ENCODE assay signal across 15 cellular contexts in genomic region chr14:49483266-49483665, GRCh38.
DNase-seq lines count a peak whose midpoint lies in the region; ATAC-seq lines count a peak whose summit lies in the region.
"Had no signal": no experiment of that assay in that cellular context is flagged by ENCODE, and none has a peak within 500 bp of the region (broad histone marks: within the 10 kb centered on the region; RNA-seq: fewer than 3 reads in every experiment).

No MANE protein-coding gene starts in this region.

- H3K27ac Mint-ChIP-seq in activated CD4-positive, alpha-beta T cell treated with anti-CD3 and anti-CD28 coated beads, Interleukin-2, amount 10 ng/mL, durations not matched to agents 7 days and 5 days, result peak overlapping the region; percentile 48
- no peak overlapping the region for H3K27ac Mint-ChIP-seq in stimulated activated naive B cell treated with anti-CD40 and anti-IgM and Interleukin-4, amounts not matched to agents 10 μg/mL and 1 μg/mL and 100 μg/mL, for 72 hours
- H3K27ac Mint-ChIP-seq in effector memory CD8-positive, alpha-beta T cell, result no peak overlapping the region
- H3K27ac Mint-ChIP-seq: activated CD8-positive, alpha-beta T cell treated with anti-CD3 and anti-CD28 coated beads, Interleukin-2, amount 10 ng/mL, durations not matched to agents 7 days and 5 days; activated naive CD8-positive, alpha-beta T cell treated with anti-CD3 and anti-CD28 coated beads, Interleukin-2, amount 10 ng/mL, durations not matched to agents 7 days and 5 days; dendritic cell treated with granulocyte-macrophage colony-stimulating factor and Interleukin-4, amounts not matched to agents 40 ng/mL and 50 ng/mL, for 4 days had no signal

- POLR2A ChIA-PET in activated CD4-positive, alpha-beta T cell treated with anti-CD3 and anti-CD28 coated beads, Interleukin-2, amount 10 ng/mL, durations not matched to agents 7 days and 5 days (lab: Charles Lee), result no interaction called here

- H3K9me3 Mint-ChIP-seq in activated CD4-positive, alpha-beta T cell treated with anti-CD3 and anti-CD28 coated beads, Interleukin-2, amount 10 ng/mL, durations not matched to agents 7 days and 5 days, result peaks cover 6% of the 10 kb centered on the region
- H3K9me3 Mint-ChIP-seq in stimulated activated naive B cell treated with anti-CD40 and anti-IgM and Interleukin-4, amounts not matched to agents 10 μg/mL and 1 μg/mL and 100 μg/mL, for 72 hours, result peaks cover 5 to 7% of the 10 kb centered on the region in 2 donors
- H3K9me3 Mint-ChIP-seq in effector memory CD8-positive, alpha-beta T cell, result no peaks in the 10 kb centered on the region

- CTCF ChIA-PET in activated CD4-positive, alpha-beta T cell treated with anti-CD3 and anti-CD28 coated beads, Interleukin-2, amount 10 ng/mL, durations not matched to agents 7 days and 5 days (lab: Charles Lee), result no interaction called here

- H3K4me1 Mint-ChIP-seq in activated CD4-positive, alpha-beta T cell treated with anti-CD3 and anti-CD28 coated beads, Interleukin-2, amount 10 ng/mL, durations not matched to agents 7 days and 5 days, result peaks cover 16% of the 10 kb centered on the region
- H3K4me1 Mint-ChIP-seq in stimulated activated naive B cell treated with anti-CD40 and anti-IgM and Interleukin-4, amounts not matched to agents 10 μg/mL and 1 μg/mL and 100 μg/mL, for 72 hours, result peaks cover 4 to 11% of the 10 kb centered on the region in 2 donors
- H3K4me1 Mint-ChIP-seq in effector memory CD8-positive, alpha-beta T cell (ENCODE audit: low read depth in 2 of 2), result peaks cover 0 to 5% of the 10 kb centered on the region in 2 donors

- H3K27me3 Mint-ChIP-seq in activated CD4-positive, alpha-beta T cell treated with anti-CD3 and anti-CD28 coated beads, Interleukin-2, amount 10 ng/mL, durations not matched to agents 7 days and 5 days, result peaks cover 8% of the 10 kb centered on the region
- peaks cover 0 to 3% of the 10 kb centered on the region in 2 donors for H3K27me3 Mint-ChIP-seq in stimulated activated naive B cell treated with anti-CD40 and anti-IgM and Interleukin-4, amounts not matched to agents 10 μg/mL and 1 μg/mL and 100 μg/mL, for 72 hours
- peaks cover 33 to 35% of the 10 kb centered on the region in 2 donors for H3K27me3 Mint-ChIP-seq in effector memory CD8-positive, alpha-beta T cell
- H3K27me3 Mint-ChIP-seq: dendritic cell treated with granulocyte-macrophage colony-stimulating factor and Interleukin-4, amounts not matched to agents 40 ng/mL and 50 ng/mL, for 4 days had no signal

- H3K36me3 Mint-ChIP-seq in activated CD4-positive, alpha-beta T cell treated with anti-CD3 and anti-CD28 coated beads, Interleukin-2, amount 10 ng/mL, durations not matched to agents 7 days and 5 days (ENCODE audit: low read depth), result peaks cover 2% of the 10 kb centered on the region
- H3K36me3 Mint-ChIP-seq in stimulated activated naive B cell treated with anti-CD40 and anti-IgM and Interleukin-4, amounts not matched to agents 10 μg/mL and 1 μg/mL and 100 μg/mL, for 72 hours, result no peaks in the 10 kb centered on the region
- no peaks in the 10 kb centered on the region for H3K36me3 Mint-ChIP-seq in effector memory CD8-positive, alpha-beta T cell (ENCODE audit: insufficient read depth)

- no peak overlapping the region for H3K4me3 Mint-ChIP-seq in activated CD4-positive, alpha-beta T cell treated with anti-CD3 and anti-CD28 coated beads, Interleukin-2, amount 10 ng/mL, durations not matched to agents 7 days and 5 days
- peak overlapping the region in 1 of 2 donors; percentile 25 for H3K4me3 Mint-ChIP-seq in stimulated activated naive B cell treated with anti-CD40 and anti-IgM and Interleukin-4, amounts not matched to agents 10 μg/mL and 1 μg/mL and 100 μg/mL, for 72 hours
- no peak overlapping the region for H3K4me3 Mint-ChIP-seq in effector memory CD8-positive, alpha-beta T cell
- H3K4me3 Mint-ChIP-seq: activated CD8-positive, alpha-beta T cell treated with anti-CD3 and anti-CD28 coated beads, Interleukin-2, amount 10 ng/mL, durations not matched to agents 7 days and 5 days; activated naive CD8-positive, alpha-beta T cell treated with anti-CD3 and anti-CD28 coated beads, Interleukin-2, amount 10 ng/mL, durations not matched to agents 7 days and 5 days; dendritic cell treated with granulocyte-macrophage colony-stimulating factor and Interleukin-4, amounts not matched to agents 40 ng/mL and 50 ng/mL, for 4 days; nephron progenitor cell had no signal

- ATAC-seq in GM21723 (IDR thresholded peaks at IDR 0.05; ENCODE audit: unreplicated experiment) (peak; percentile 70), HG03175 (IDR thresholded peaks at IDR 0.05; ENCODE audit: unreplicated experiment) (peak; percentile 71)
- peak; percentile 20 to 57 for ATAC-seq in stimulated activated naive B cell treated with anti-CD40 and anti-IgM and Interleukin-4, amounts not matched to agents 10 μg/mL and 1 μg/mL and 100 μg/mL, for 72 hours (replicated peaks)
- no peak for ATAC-seq in effector memory CD8-positive, alpha-beta T cell (replicated peaks)
- ATAC-seq: activated CD8-positive, alpha-beta T cell treated with anti-CD3 and anti-CD28 coated beads, Interleukin-2, amount 10 ng/mL, durations not matched to agents 7 days and 5 days had no signal

- DNase-seq in activated CD4-positive, alpha-beta T cell treated with anti-CD3 and anti-CD28 coated beads, Interleukin-2, amount 10 ng/mL, durations not matched to agents 7 days and 5 days, result no peak
- no peak for DNase-seq in activated CD4-positive, alpha-beta T cell treated with anti-CD3 and anti-CD28 coated beads for 48 hours
- DNase-seq in stimulated activated naive B cell treated with anti-CD40 and anti-IgM and Interleukin-4, amounts not matched to agents 10 μg/mL and 1 μg/mL and 100 μg/mL, for 72 hours, result no peak
- DNase-seq in Ammon's horn (ENCODE audit: low spot score) (no peak), NCI-H526 (lab: John Stamatoyannopoulos, UW) (no peak)
- DNase-seq in effector memory CD8-positive, alpha-beta T cell, result no peak
- DNase-seq: activated CD8-positive, alpha-beta T cell treated with anti-CD3 and anti-CD28 coated beads, Interleukin-2, amount 10 ng/mL, durations not matched to agents 7 days and 5 days; activated naive CD8-positive, alpha-beta T cell treated with anti-CD3 and anti-CD28 coated beads, Interleukin-2, amount 10 ng/mL, durations not matched to agents 7 days and 5 days; DMS153; foreskin melanocyte; NCI-H1436; nephron progenitor cell had no signal
